In the genomic region with DNA sequence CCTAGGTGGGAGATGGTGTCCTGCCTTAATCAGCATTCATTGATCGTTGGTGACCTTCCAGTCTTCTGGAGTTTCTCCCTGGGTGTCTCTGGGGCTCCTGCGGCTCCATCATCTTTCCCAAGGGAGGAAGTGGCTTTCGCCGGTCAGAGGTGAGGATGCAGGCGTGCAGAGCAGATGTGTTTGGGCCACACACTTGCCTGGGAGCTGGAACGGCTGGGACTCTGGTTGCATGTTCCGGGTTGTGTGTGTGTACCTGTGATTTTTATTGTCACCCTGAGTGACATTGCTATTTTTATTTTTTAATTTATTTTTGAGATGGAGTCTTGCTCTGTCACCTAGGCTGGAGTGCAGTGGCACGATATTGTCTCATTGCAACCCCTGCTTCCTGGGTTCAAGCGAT, we compare ENCODE assay signal across 25 cellular contexts. TPM values are rescaled to one million over a fixed set of nuclear protein-coding genes. Genes with fewer than 3 reads are reported as not detected.
"Had no signal": no experiment of that assay in that cellular context is flagged by ENCODE, and none has a peak within 500 bp of the region (broad histone marks: within the 10 kb centered on the region; RNA-seq: fewer than 3 reads in every experiment).

No MANE protein-coding gene starts in this region.

- H3K27ac Mint-ChIP-seq: memory B cell; mesothelial cell of epicardium; naive B cell; natural killer cell treated with Interleukin-12 subunit alpha and Interleukin-12 subunit beta and Interleukin-15 and Interleukin-18, amount 100 ng/mL, for 72 hours; progenitor cell of endocrine pancreas; stimulated activated effector memory CD8-positive, alpha-beta T cell treated with anti-CD3 and anti-CD28 coated beads, Interleukin-12 subunit alpha, Interleukin-12 subunit beta, amount 100 ng/mL, for 72 hours had no signal

- FAIRE-seq: frontal cortex, kidney, pancreas had no signal

- H3K9me3 Mint-ChIP-seq: memory B cell; mesothelial cell of epicardium; neural crest cell; stimulated activated effector memory CD8-positive, alpha-beta T cell treated with anti-CD3 and anti-CD28 coated beads, Interleukin-12 subunit alpha, Interleukin-12 subunit beta, amount 100 ng/mL, for 72 hours had no signal

- H3K27me3 ChIP-seq: pancreas, right lobe of liver, vagina had no signal

- H3K4me3 ChIP-seq: coronary artery, lung, mucosa of descending colon, pancreas, right lobe of liver, thoracic aorta, vagina had no signal

- DNase-seq: effector memory CD4-positive, alpha-beta T cell; head of caudate nucleus; kidney; mucosa of descending colon; naive B cell; pancreas; right lobe of liver; stimulated activated CD4-positive, alpha-beta T cell treated with anti-CD3 and anti-CD28 coated beads, Interleukin-2, amount 100 ng/mL, for 24 hours; stimulated activated CD4-positive, alpha-beta T cell treated with anti-CD3 and anti-CD28 coated beads, Interleukin-4, amount 100 ng/mL, for 24 hours; stimulated activated naive CD4-positive, alpha-beta T cell treated with Interleukin-2 at 50 U/mL for 16 hours; substantia nigra; trophoblast cell had no signal

- H3K9me3 ChIP-seq: mucosa of descending colon, neutrophil, pancreas, right lobe of liver, thoracic aorta, vagina had no signal

- H3K4me1 ChIP-seq: pancreas, right lobe of liver had no signal

- H3K27ac ChIP-seq: coronary artery, neutrophil, pancreas, right lobe of liver, thoracic aorta had no signal

- H3K36me3 Mint-ChIP-seq: mesothelial cell of epicardium; naive B cell; natural killer cell treated with Interleukin-12 subunit alpha and Interleukin-12 subunit beta and Interleukin-15 and Interleukin-18, amount 100 ng/mL, for 72 hours; stimulated activated effector memory CD8-positive, alpha-beta T cell treated with anti-CD3 and anti-CD28 coated beads, Interleukin-12 subunit alpha, Interleukin-12 subunit beta, amount 100 ng/mL, for 72 hours had no signal

- H3K4me1 Mint-ChIP-seq: memory B cell; naive B cell; neural crest cell; stimulated activated effector memory CD8-positive, alpha-beta T cell treated with anti-CD3 and anti-CD28 coated beads, Interleukin-12 subunit alpha, Interleukin-12 subunit beta, amount 100 ng/mL, for 72 hours had no signal

- H3K36me3 ChIP-seq: neutrophil, pancreas, right lobe of liver, thoracic aorta, vagina had no signal

- H3K4me3 Mint-ChIP-seq: memory B cell; mesothelial cell of epicardium; naive B cell; natural killer cell treated with Interleukin-12 subunit alpha and Interleukin-12 subunit beta and Interleukin-15 and Interleukin-18, amount 100 ng/mL, for 72 hours; neural crest cell; stimulated activated effector memory CD8-positive, alpha-beta T cell treated with anti-CD3 and anti-CD28 coated beads, Interleukin-12 subunit alpha, Interleukin-12 subunit beta, amount 100 ng/mL, for 72 hours had no signal

RNA-seq across cellular contexts. Expression of gene HMCN2, which starts 9.6 kb away (rescaled TPM):
- total RNA-seq: fibroblast of villous mesenchyme; natural killer cell treated with Interleukin-12 subunit alpha and Interleukin-12 subunit beta and Interleukin-15 and Interleukin-18, amount 100 ng/mL, for 72 hours; neural crest cell had no signal
